In the genomic region with DNA sequence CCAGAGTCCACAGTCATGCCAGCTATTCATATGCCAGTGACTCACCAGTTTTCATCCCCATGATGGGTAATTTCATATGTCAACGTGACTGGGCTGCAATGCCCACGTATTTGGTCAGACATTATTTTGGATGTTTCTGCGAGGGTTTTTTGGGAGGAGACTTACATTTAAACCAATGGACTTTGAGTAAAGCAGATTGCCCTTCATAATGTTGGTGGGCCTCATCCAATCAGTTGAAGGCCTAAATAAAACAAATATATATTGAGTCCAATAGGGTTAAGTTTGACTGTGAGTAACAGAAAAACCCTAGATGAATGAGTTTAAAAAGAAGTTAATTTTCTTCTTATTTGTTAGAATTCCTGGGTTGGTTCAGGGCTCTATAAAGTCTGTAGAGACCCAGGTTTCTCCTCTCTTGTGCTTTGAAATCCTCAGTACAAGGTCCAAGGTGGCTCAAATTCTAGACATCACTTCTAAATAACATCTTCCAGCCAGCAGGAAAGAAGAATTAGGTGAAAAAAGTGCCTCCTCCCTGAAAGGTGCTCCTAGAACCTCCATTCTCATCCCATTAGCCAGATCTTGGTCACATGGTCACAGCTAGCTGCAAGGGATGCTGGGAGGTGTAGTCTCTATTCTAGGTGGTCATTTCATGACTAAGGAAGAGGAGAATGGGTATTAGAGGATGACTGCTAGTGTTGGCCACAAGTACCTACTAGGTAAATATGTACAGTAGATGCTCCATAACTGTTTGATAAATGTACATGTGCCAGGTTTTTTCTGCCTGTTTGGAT, we compare ENCODE assay signal across 19 cellular contexts.
"Had no signal": no experiment of that assay in that cellular context is flagged by ENCODE, and none has a peak within 500 bp of the region (broad histone marks: within the 10 kb centered on the region; RNA-seq: fewer than 3 reads in every experiment).

No MANE protein-coding gene starts in this region.

- ATAC-seq: activated CD8-positive, alpha-beta T cell treated with anti-CD3 and anti-CD28 coated beads, Interleukin-2, amount 10 ng/mL, durations not matched to agents 7 days and 5 days; activated T-cell treated with anti-CD3 and anti-CD28 coated beads, Interleukin-2, amount 50 U/mL, for 72 hours; left ventricle myocardium superior; natural killer cell; T-helper 17 cell had no signal

- H3K4me3 ChIP-seq: suprapubic skin had no signal

- H3K27me3 ChIP-seq: suprapubic skin had no signal

- DNase-seq: activated CD4-positive, alpha-beta T cell treated with anti-CD3 and anti-CD28 coated beads for 48 hours; activated CD8-positive, alpha-beta memory T cell treated with anti-CD3 and anti-CD28 coated beads, Interleukin-2, amount 50 U/mL, for 48 hours; activated CD8-positive, alpha-beta T cell treated with anti-CD3 and anti-CD28 coated beads, Interleukin-2, amount 10 ng/mL, durations not matched to agents 7 days and 5 days; activated gamma-delta T cell treated with Interleukin-2 at 50 U/mL for 16 hours; activated T-cell treated with anti-CD3 and anti-CD28 coated beads, Interleukin-2, amount 50 U/mL, for 72 hours; amniotic stem cell; cortex of kidney; effector CD8-positive, alpha-beta T cell; foreskin fibroblast; glutamatergic neuron; hypothalamus; left ventricle myocardium superior; mesendoderm; natural killer cell; stimulated activated CD4-positive, alpha-beta T cell treated with anti-CD3 and anti-CD28 coated beads, Interleukin-4, amount 100 ng/mL, for 1 hour; stimulated activated naive CD4-positive, alpha-beta T cell treated with Interleukin-2 at 50 U/mL for 16 hours; T-helper 17 cell; trophoblast cell had no signal

- H3K27ac ChIP-seq: suprapubic skin had no signal

- H3K36me3 ChIP-seq: suprapubic skin had no signal

- H3K9me3 ChIP-seq: suprapubic skin had no signal
